In genomic region chr1:158071106-158071505, GRCh38 we compare ENCODE assay signal across 1 cellular context.
TF ChIP-seq lines count a peak whose summit lies in the region.

No MANE protein-coding gene starts in this region.

TF ChIP-seq in GM23338, 12 proteins besides CTCF, POLR2A, EP300 and RAD21 (continued from another document):
- TF ChIP-seq ZNF462 (CRISPR knock-in tag; IDR thresholded peaks at IDR 0.05) (no peak), CREB1 (CRISPR knock-in tag; IDR thresholded peaks at IDR 0.05; ENCODE audit: low read depth) (no peak), ZNF331 (CRISPR knock-in tag; IDR thresholded peaks at IDR 0.05; ENCODE audit: low read depth) (no peak), EZH2 (IDR thresholded peaks at IDR 0.05; ENCODE audit: low read depth, unreplicated experiment) (no peak), POLR2AphosphoS5 (IDR thresholded peaks at IDR 0.05; ENCODE audit: low read depth) (no peak), ETS1 (IDR thresholded peaks at IDR 0.05) (no peak)
